ENCODE assay signal across 19 cellular contexts in the genomic region with DNA sequence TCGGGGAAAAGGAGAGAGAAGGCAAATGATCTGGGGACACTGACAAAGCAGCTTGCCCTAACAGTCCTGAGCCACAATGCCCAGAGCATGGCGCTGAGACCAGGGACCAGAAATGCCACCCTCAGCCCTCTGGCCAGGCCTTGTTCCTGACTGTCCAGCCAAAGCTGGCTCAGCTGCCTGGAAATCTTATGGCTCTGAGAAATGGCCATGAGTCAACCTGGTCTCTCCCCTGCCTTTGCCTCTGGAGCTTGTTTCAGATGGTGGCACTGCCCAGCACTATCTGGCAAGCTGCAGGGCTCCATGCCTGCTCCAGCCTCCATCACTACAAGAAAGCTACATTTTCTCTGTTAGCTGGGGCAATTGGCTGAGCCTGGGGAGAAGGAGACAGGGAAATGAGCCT.
DNase-seq lines count a peak whose midpoint lies in the region; ATAC-seq, FAIRE-seq and TF ChIP-seq lines count a peak whose summit lies in the region.
"Had no signal": no experiment of that assay in that cellular context is flagged by ENCODE, and none has a peak within 500 bp of the region (broad histone marks: within the 10 kb centered on the region; RNA-seq: fewer than 3 reads in every experiment).

No MANE protein-coding gene starts in this region.

- H3K9ac ChIP-seq in astrocyte (ENCODE audit: low read length), result no peak overlapping the region
- H3K9ac ChIP-seq in PC-3 (ENCODE audit: low read length), result no peak overlapping the region

- TF ChIP-seq CTCF in astrocyte (IDR thresholded peaks at IDR 0.05; ENCODE audit: insufficient read depth, low read depth, low read length), result no peak
- no peak for TF ChIP-seq CTCF in PC-3 (conservative IDR thresholded peaks at IDR 0.05; ENCODE audit: low read depth, low read length)

- H3K27ac ChIP-seq in astrocyte (ENCODE audit: low read depth, low read length), result no peak overlapping the region
- H3K27ac ChIP-seq in PC-3 (ENCODE audit: low read length), result no peak overlapping the region
- H3K27ac ChIP-seq: gastrocnemius medialis, sigmoid colon, SJSA1 had no signal

- H3K36me3 Mint-ChIP-seq in activated naive CD8-positive, alpha-beta T cell, result peaks cover 4% of the 10 kb centered on the region
- H3K36me3 Mint-ChIP-seq in activated naive CD8-positive, alpha-beta T cell treated with anti-CD3 and anti-CD28 coated beads, Interleukin-2, amount 50 U/mL, for 24 hours (ENCODE audit: low read depth), result peaks cover 2% of the 10 kb centered on the region
- H3K36me3 Mint-ChIP-seq in astrocyte (ENCODE audit: low read depth, unreplicated experiment), result peaks cover 4% of the 10 kb centered on the region

- intact Hi-C loops in PC-3 (cut with micrococcal nuclease), result no loop called here

- CTCF ChIA-PET in PC-3 (lab: Charles Lee), result no interaction called here

- no peaks in the 10 kb centered on the region for H3K9me3 ChIP-seq in astrocyte (ENCODE audit: insufficient read depth, low read depth, low read length)
- no peaks in the 10 kb centered on the region for H3K9me3 ChIP-seq in PC-3 (ENCODE audit: low read length)
- H3K9me3 ChIP-seq: gastrocnemius medialis, mucosa of descending colon, sigmoid colon, SJSA1 had no signal

- no peak overlapping the region for H3K4me2 ChIP-seq in astrocyte (ENCODE audit: low read length)
- H3K4me2 ChIP-seq in PC-3 (ENCODE audit: low read length), result no peak overlapping the region

- H3K27me3 ChIP-seq in astrocyte (ENCODE audit: insufficient read depth, low read length) (no peaks in the 10 kb centered on the region), PC-3 (ENCODE audit: low read length) (0 out of 2 replicates have a peak, but pooled peaks cover 5% of the 10 kb centered on the region)
- H3K27me3 ChIP-seq: gastrocnemius medialis, sigmoid colon, SJSA1 had no signal

- peaks cover 13% of the 10 kb centered on the region for H3K4me1 Mint-ChIP-seq in activated naive CD8-positive, alpha-beta T cell (ENCODE audit: low read depth)
- peaks cover 10% of the 10 kb centered on the region for H3K4me1 Mint-ChIP-seq in activated naive CD8-positive, alpha-beta T cell treated with anti-CD3 and anti-CD28 coated beads, Interleukin-2, amount 50 U/mL, for 24 hours
- H3K4me1 Mint-ChIP-seq in astrocyte (ENCODE audit: low read depth, unreplicated experiment), result peaks cover 8% of the 10 kb centered on the region

- H3K27me3 Mint-ChIP-seq in activated naive CD8-positive, alpha-beta T cell, result no peaks in the 10 kb centered on the region
- no peaks in the 10 kb centered on the region for H3K27me3 Mint-ChIP-seq in activated naive CD8-positive, alpha-beta T cell treated with anti-CD3 and anti-CD28 coated beads, Interleukin-2, amount 50 U/mL, for 24 hours
- H3K27me3 Mint-ChIP-seq in astrocyte (ENCODE audit: low read depth, unreplicated experiment), result peaks cover 9% of the 10 kb centered on the region

- FAIRE-seq in astrocyte (lab: Jason Lieb, UNC), result no peak
- FAIRE-seq: colon, endothelial cell of umbilical vein, TTC549 had no signal

- H3K4me1 ChIP-seq in astrocyte (ENCODE audit: insufficient read depth, low read length), result no peaks in the 10 kb centered on the region
- no peaks in the 10 kb centered on the region for H3K4me1 ChIP-seq in PC-3 (ENCODE audit: insufficient read depth, low read length)
- H3K4me1 ChIP-seq: gastrocnemius medialis, sigmoid colon, SJSA1 had no signal

- H3K9me2 ChIP-seq in PC-3 (replicated peaks; ENCODE audit: low read length), result no peaks in the 10 kb centered on the region

- no peaks in the 10 kb centered on the region for H3K9me3 Mint-ChIP-seq in activated naive CD8-positive, alpha-beta T cell (ENCODE audit: low read depth)
- no peaks in the 10 kb centered on the region for H3K9me3 Mint-ChIP-seq in activated naive CD8-positive, alpha-beta T cell treated with anti-CD3 and anti-CD28 coated beads, Interleukin-2, amount 50 U/mL, for 24 hours
- H3K9me3 Mint-ChIP-seq in astrocyte (ENCODE audit: unreplicated experiment), result peaks cover 1% of the 10 kb centered on the region

- H4K20me1 ChIP-seq in astrocyte (ENCODE audit: insufficient read depth, low read length) (no peaks in the 10 kb centered on the region), PC-3 (ENCODE audit: low read length) (no peaks in the 10 kb centered on the region)

- DNase-seq in activated naive CD8-positive, alpha-beta T cell treated with anti-CD3 and anti-CD28 coated beads, Interleukin-2, amount 50 U/mL, for 24 hours, result no peak
- DNase-seq in M059J (ENCODE audit: low read depth) (peak; percentile 50), astrocyte (ENCODE audit: low read depth) (no peak), PC-3 (no peak), NCI-H446 treated with DMSO at 0.1 percent for 48 hours (lab: John Stamatoyannopoulos, UW) (no peak)
- DNase-seq in stimulated activated naive CD4-positive, alpha-beta T cell (lab: John Stamatoyannopoulos, UW), result no peak
- DNase-seq: AML-193, gastrocnemius medialis, GOT3, mucosa of descending colon, NCI-H1048, NCI-H526, sigmoid colon had no signal

- H3K4me3 ChIP-seq in astrocyte (ENCODE audit: insufficient read depth, low read depth, low read length) (no peak overlapping the region), PC-3 (ENCODE audit: low read length) (no peak overlapping the region)
- H3K4me3 ChIP-seq: gastrocnemius medialis, mucosa of descending colon, sigmoid colon, SJSA1 had no signal

- ATAC-seq in activated naive CD8-positive, alpha-beta T cell treated with anti-CD3 and anti-CD28 coated beads, Interleukin-2, amount 50 U/mL, for 24 hours, result no peak
- ATAC-seq in PC-3 (no peak), GM19328 (IDR thresholded peaks at IDR 0.05; ENCODE audit: unreplicated experiment) (no peak)
- ATAC-seq: gastrocnemius medialis had no signal

- H2AFZ ChIP-seq in astrocyte (ENCODE audit: low read depth, low read length) (peak overlapping the region; percentile 10), PC-3 (ENCODE audit: low read length) (no peak overlapping the region)

- H3K36me3 ChIP-seq in astrocyte (ENCODE audit: insufficient read depth, low read length) (no peaks in the 10 kb centered on the region), PC-3 (ENCODE audit: low read depth, low read length) (no peaks in the 10 kb centered on the region)
- H3K36me3 ChIP-seq: gastrocnemius medialis, sigmoid colon, SJSA1 had no signal

- peak overlapping the region; percentile 68 for H3K4me3 Mint-ChIP-seq in activated naive CD8-positive, alpha-beta T cell
- H3K4me3 Mint-ChIP-seq in activated naive CD8-positive, alpha-beta T cell treated with anti-CD3 and anti-CD28 coated beads, Interleukin-2, amount 50 U/mL, for 24 hours, result no peak overlapping the region
- no peak overlapping the region for H3K4me3 Mint-ChIP-seq in astrocyte (ENCODE audit: unreplicated experiment)

- no TSS peak for BruUV-seq in PC-3 (replicated peaks; lab: Mats Ljungman, UMichigan)

- no peak overlapping the region for H3K27ac Mint-ChIP-seq in activated naive CD8-positive, alpha-beta T cell
- no peak overlapping the region for H3K27ac Mint-ChIP-seq in activated naive CD8-positive, alpha-beta T cell treated with anti-CD3 and anti-CD28 coated beads, Interleukin-2, amount 50 U/mL, for 24 hours
- H3K27ac Mint-ChIP-seq in astrocyte (ENCODE audit: unreplicated experiment), result peak overlapping the region; percentile 24

- POLR2A ChIA-PET in PC-3 (lab: Charles Lee; ENCODE audit: unreplicated experiment), result no interaction called here

- H3K79me2 ChIP-seq in astrocyte (ENCODE audit: insufficient read depth, low read length) (no peaks in the 10 kb centered on the region), PC-3 (ENCODE audit: low read length) (no peaks in the 10 kb centered on the region)

- H3F3A ChIP-seq in PC-3 (ENCODE audit: low read length, unreplicated experiment), result no peaks in the 10 kb centered on the region
